11 cellular contexts compared by ENCODE assay signal in the genomic region with DNA sequence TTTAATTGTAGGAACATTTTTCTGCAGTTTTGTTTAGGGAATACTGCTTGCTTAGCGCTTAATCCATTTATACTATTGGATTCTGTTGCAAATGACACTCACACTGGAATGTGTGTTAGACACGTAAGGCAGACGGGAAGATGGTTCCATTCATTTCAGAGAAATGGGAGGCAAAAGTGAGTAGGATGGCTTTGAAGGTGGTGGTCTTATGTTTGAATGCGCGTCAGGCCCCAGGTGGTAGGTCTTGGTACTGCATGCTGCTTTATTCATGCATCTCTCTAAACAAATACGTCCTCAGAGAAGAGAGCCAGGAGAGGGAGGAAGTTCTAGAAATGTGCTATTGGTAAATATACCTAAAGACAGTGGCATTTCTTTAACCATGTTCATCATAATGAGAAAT.
DNase-seq lines count a peak whose midpoint lies in the region; ATAC-seq and TF ChIP-seq lines count a peak whose summit lies in the region.
"Had no signal": no experiment of that assay in that cellular context is flagged by ENCODE, and none has a peak within 500 bp of the region (broad histone marks: within the 10 kb centered on the region; RNA-seq: fewer than 3 reads in every experiment).

No MANE protein-coding gene starts in this region.

- ATAC-seq in SK-N-SH treated with all-trans-retinoic acid at 6 μM for 48 hours = no peak

- H3K27me3 Mint-ChIP-seq in progenitor cell of endocrine pancreas = no peaks in the 10 kb centered on the region
- H3K27me3 Mint-ChIP-seq: CD4-positive, CD25-positive, alpha-beta regulatory T cell had no signal

- POLR2A ChIA-PET in SK-N-SH (lab: Yijun Ruan, JAX) = no interaction called here

- no peak overlapping the region for H2AFZ ChIP-seq in SK-N-SH (ENCODE audit: low read depth)
- no peak overlapping the region for H2AFZ ChIP-seq in Loucy (ENCODE audit: low read length)

- H3K9me3 Mint-ChIP-seq in progenitor cell of endocrine pancreas (ENCODE audit: low read depth) = peaks cover 1% of the 10 kb centered on the region

- H4K20me1 ChIP-seq in SK-N-SH (ENCODE audit: insufficient read depth) (no peaks in the 10 kb centered on the region), Loucy (ENCODE audit: insufficient read depth, low read length, poor library complexity, severe bottlenecking) (no peaks in the 10 kb centered on the region)

- no peaks in the 10 kb centered on the region for H3K4me1 Mint-ChIP-seq in progenitor cell of endocrine pancreas (ENCODE audit: low read depth)
- H3K4me1 Mint-ChIP-seq: CD4-positive, CD25-positive, alpha-beta regulatory T cell had no signal

- WGBS in SK-N-SH (ENCODE audit: low lambda C conversion rate) = 62% methylated on average over 6 of the region's 6 CpGs

- DNase-seq in SK-N-SH (peak; percentile 34), dermis blood vessel endothelial cell (peak; percentile 6), progenitor cell of endocrine pancreas (ENCODE audit: low spot score, unreplicated experiment) (no peak), NCI-H1694 treated with DMSO at 0.1 percent for 48 hours (lab: John Stamatoyannopoulos, UW) (no peak), substantia nigra (lab: John Stamatoyannopoulos, UW) (no peak), C1 segment of cervical spinal cord (lab: John Stamatoyannopoulos, UW) (no peak)
- DNase-seq: foreskin melanocyte, retina had no signal

- CTCF ChIA-PET in SK-N-SH (lab: Yijun Ruan, JAX) = interaction anchor here (1.2 to 1.6 kb wide), 2 partner anchors 10 to 13 kb away, joined by 4 read pairs; no protein-coding TSS in a partner anchor

- no peaks in the 10 kb centered on the region for H3F3A ChIP-seq in SK-N-SH (replicated peaks; ENCODE audit: insufficient read depth)
- H3F3A ChIP-seq in Loucy (ENCODE audit: low read depth) = no peaks in the 10 kb centered on the region

- H3K9ac ChIP-seq in SK-N-SH (no peak overlapping the region), Loucy (ENCODE audit: low read depth, low read length, poor library complexity, severe bottlenecking) (no peak overlapping the region)

- no peak overlapping the region for H3K4me3 Mint-ChIP-seq in progenitor cell of endocrine pancreas (ENCODE audit: low read depth)
- H3K4me3 Mint-ChIP-seq: CD4-positive, CD25-positive, alpha-beta regulatory T cell had no signal

- H3K9me3 ChIP-seq in SK-N-SH (no peaks in the 10 kb centered on the region), Loucy (ENCODE audit: insufficient read depth, low read depth, low read length) (no peaks in the 10 kb centered on the region)

- H3K27me3 ChIP-seq in SK-N-SH (ENCODE audit: insufficient read depth) (no peaks in the 10 kb centered on the region), Loucy (ENCODE audit: insufficient read depth, low read length, poor library complexity, severe bottlenecking) (no peaks in the 10 kb centered on the region)

- no peak for TF ChIP-seq RAD21 in SK-N-SH (IDR thresholded peaks at IDR 0.05; ENCODE audit: low read length)

- H3K9me2 ChIP-seq in SK-N-SH (no peaks in the 10 kb centered on the region), Loucy (replicated peaks; ENCODE audit: low read depth, low read length) (no peaks in the 10 kb centered on the region)

- H3K36me3 Mint-ChIP-seq in progenitor cell of endocrine pancreas (ENCODE audit: insufficient read depth) = no peaks in the 10 kb centered on the region
- H3K36me3 Mint-ChIP-seq: CD4-positive, CD25-positive, alpha-beta regulatory T cell had no signal

- no peaks in the 10 kb centered on the region for H3K79me2 ChIP-seq in SK-N-SH (ENCODE audit: insufficient read depth)
- no peaks in the 10 kb centered on the region for H3K79me2 ChIP-seq in Loucy (ENCODE audit: insufficient read depth, low read length)

- H3K4me1 ChIP-seq in SK-N-SH (ENCODE audit: control insufficient read depth in 1 of 2, insufficient read depth in 2 of 2, low read depth in 1 of 2, low read length in 1 of 2) = no peaks in the 10 kb centered on the region
- H3K4me1 ChIP-seq in Loucy (ENCODE audit: insufficient read depth, low read length, poor library complexity, severe bottlenecking) = no peaks in the 10 kb centered on the region

- no peak overlapping the region for H3K4me2 ChIP-seq in SK-N-SH
- no peak overlapping the region for H3K4me2 ChIP-seq in Loucy (ENCODE audit: low read depth, low read length, poor library complexity, severe bottlenecking)

- H3K36me3 ChIP-seq in SK-N-SH (replicated peaks in 1 of 2; ENCODE audit: control insufficient read depth in 1 of 2, insufficient read depth in 2 of 2, low read length in 1 of 2) (no peaks in the 10 kb centered on the region), Loucy (ENCODE audit: insufficient read depth, low read length) (no peaks in the 10 kb centered on the region)

- H3K4me3 ChIP-seq in SK-N-SH (ENCODE audit: low read depth in 2 of 2, low read length in 1 of 2) (no peak overlapping the region), Loucy (ENCODE audit: low read length, poor library complexity, severe bottlenecking) (no peak overlapping the region)

- H3K27ac ChIP-seq in SK-N-SH (ENCODE audit: low read depth in 2 of 2, low read length in 1 of 2) = no peak overlapping the region
- H3K27ac ChIP-seq in substantia nigra (ENCODE audit: low read depth, low read length, poor library complexity, severe bottlenecking) = no peak overlapping the region

- H3K27ac Mint-ChIP-seq in progenitor cell of endocrine pancreas = no peak overlapping the region
- H3K27ac Mint-ChIP-seq: CD4-positive, CD25-positive, alpha-beta regulatory T cell had no signal

- TF ChIP-seq EP300 in SK-N-SH (IDR thresholded peaks at IDR 0.05; ENCODE audit: borderline replicate concordance in 1 of 2, low read depth in 1 of 2, low read length in 1 of 2) = no peak

- peak; percentile 50 for TF ChIP-seq CTCF in SK-N-SH (IDR thresholded peaks at IDR 0.05)
- peak; percentile 41; the same call in 1 of the 2 replicates for TF ChIP-seq CTCF in Loucy (conservative IDR thresholded peaks at IDR 0.05; ENCODE audit: low read length)
- TF ChIP-seq CTCF in progenitor cell of endocrine pancreas (IDR thresholded peaks at IDR 0.05; ENCODE audit: unreplicated experiment) = peak; percentile 62

TF ChIP-seq in SK-N-SH, 30 proteins besides CTCF, POLR2A, EP300 and RAD21 (continues in another document):
- TF ChIP-seq YY1 (IDR thresholded peaks at IDR 0.05; ENCODE audit: low read depth) = no peak
- no peak for TF ChIP-seq FOXM1 (IDR thresholded peaks at IDR 0.05; ENCODE audit: low read depth)
- no peak for TF ChIP-seq USF1 (IDR thresholded peaks at IDR 0.05; ENCODE audit: borderline replicate concordance, low read depth)
- TF ChIP-seq, protein P1, sequence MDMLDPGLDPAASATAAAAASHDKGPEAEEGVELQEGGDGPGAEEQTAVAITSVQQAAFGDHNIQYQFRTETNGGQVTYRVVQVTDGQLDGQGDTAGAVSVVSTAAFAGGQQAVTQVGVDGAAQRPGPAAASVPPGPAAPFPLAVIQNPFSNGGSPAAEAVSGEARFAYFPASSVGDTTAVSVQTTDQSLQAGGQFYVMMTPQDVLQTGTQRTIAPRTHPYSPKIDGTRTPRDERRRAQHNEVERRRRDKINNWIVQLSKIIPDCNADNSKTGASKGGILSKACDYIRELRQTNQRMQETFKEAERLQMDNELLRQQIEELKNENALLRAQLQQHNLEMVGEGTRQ (IDR thresholded peaks at IDR 0.05; ENCODE audit: borderline replicate concordance, low read depth, low read length) = no peak
- TF ChIP-seq POLR2AphosphoS5 (IDR thresholded peaks at IDR 0.05; ENCODE audit: low read depth, low read length) = no peak
- no peak for TF ChIP-seq RFX5 (IDR thresholded peaks at IDR 0.05; ENCODE audit: low read length)

TF ChIP-seq in SK-N-SH treated with all-trans-retinoic acid at 6 μM for 48 hours, 23 proteins besides CTCF, POLR2A, EP300 and RAD21:
- TF ChIP-seq ZC3H10 (CRISPR knock-in tag; IDR thresholded peaks at IDR 0.05) (no peak), SNAI2 (CRISPR knock-in tag; IDR thresholded peaks at IDR 0.05) (no peak), GLIS3 (CRISPR knock-in tag; IDR thresholded peaks at IDR 0.05) (no peak), CSDC2 (CRISPR knock-in tag; IDR thresholded peaks at IDR 0.05) (no peak)
- TF ChIP-seq, protein P2, sequence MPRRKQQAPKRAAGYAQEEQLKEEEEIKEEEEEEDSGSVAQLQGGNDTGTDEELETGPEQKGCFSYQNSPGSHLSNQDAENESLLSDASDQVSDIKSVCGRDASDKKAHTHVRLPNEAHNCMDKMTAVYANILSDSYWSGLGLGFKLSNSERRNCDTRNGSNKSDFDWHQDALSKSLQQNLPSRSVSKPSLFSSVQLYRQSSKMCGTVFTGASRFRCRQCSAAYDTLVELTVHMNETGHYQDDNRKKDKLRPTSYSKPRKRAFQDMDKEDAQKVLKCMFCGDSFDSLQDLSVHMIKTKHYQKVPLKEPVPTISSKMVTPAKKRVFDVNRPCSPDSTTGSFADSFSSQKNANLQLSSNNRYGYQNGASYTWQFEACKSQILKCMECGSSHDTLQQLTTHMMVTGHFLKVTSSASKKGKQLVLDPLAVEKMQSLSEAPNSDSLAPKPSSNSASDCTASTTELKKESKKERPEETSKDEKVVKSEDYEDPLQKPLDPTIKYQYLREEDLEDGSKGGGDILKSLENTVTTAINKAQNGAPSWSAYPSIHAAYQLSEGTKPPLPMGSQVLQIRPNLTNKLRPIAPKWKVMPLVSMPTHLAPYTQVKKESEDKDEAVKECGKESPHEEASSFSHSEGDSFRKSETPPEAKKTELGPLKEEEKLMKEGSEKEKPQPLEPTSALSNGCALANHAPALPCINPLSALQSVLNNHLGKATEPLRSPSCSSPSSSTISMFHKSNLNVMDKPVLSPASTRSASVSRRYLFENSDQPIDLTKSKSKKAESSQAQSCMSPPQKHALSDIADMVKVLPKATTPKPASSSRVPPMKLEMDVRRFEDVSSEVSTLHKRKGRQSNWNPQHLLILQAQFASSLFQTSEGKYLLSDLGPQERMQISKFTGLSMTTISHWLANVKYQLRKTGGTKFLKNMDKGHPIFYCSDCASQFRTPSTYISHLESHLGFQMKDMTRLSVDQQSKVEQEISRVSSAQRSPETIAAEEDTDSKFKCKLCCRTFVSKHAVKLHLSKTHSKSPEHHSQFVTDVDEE (CRISPR knock-in tag; IDR thresholded peaks at IDR 0.05) = no peak

Comparison
In these comparisons a context has a peak if more than half of its experiments do, and no peak if none do; other contexts are left out.
1. DNase-seq: peak in SK-N-SH (single experiment) and dermis blood vessel endothelial cell (single experiment); none in progenitor cell of endocrine pancreas (single experiment), NCI-H1694 treated with DMSO at 0.1 percent for 48 hours (single experiment), substantia nigra (0 of 49) and C1 segment of cervical spinal cord (0 of 14).
2. Peak in every context shown above with its lines, with median percentiles within 50 percentile points of each other: CTCF ChIP-seq.